25 cellular contexts compared by ENCODE assay signal in the genomic region with DNA sequence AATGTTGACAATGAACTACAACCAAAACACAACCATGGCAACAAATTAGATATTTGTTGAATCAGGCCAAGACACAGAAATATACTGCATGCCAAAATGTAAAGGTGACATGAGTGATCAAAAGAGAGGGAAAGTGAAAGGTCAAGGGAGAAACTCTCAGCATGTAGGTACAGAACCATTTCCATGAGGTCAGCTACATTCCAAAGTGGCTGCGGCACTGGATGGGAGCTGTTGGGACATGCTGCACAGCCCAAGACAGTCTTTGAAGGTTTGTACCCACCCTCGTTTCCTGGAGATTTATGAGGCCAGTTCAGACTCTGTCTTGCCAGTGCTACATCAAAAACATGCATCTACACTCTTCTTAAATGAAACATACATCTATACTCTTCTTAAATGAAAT.
DNase-seq lines count a peak whose midpoint lies in the region; ATAC-seq, FAIRE-seq and TF ChIP-seq lines count a peak whose summit lies in the region.
"Had no signal": no experiment of that assay in that cellular context is flagged by ENCODE, and none has a peak within 500 bp of the region (broad histone marks: within the 10 kb centered on the region; RNA-seq: fewer than 3 reads in every experiment).

No MANE protein-coding gene starts in this region.

- H3K4me3 ChIP-seq in PC-3 (ENCODE audit: low read length) (no peak overlapping the region), epithelial cell of esophagus (ENCODE audit: low read length) (no peak overlapping the region), keratinocyte (ENCODE audit: control insufficient read depth in 2 of 3, extremely low read depth in 1 of 3, insufficient read depth in 2 of 3, low read depth in 1 of 3, low read length in 3 of 3) (no peak overlapping the region), suprapubic skin (no peak overlapping the region), brain microvascular endothelial cell (ENCODE audit: low read depth, low read length) (no peak overlapping the region)
- H3K4me3 ChIP-seq: A549; BLaER1 treated with 17β-estradiol and CSF1 and Interleukin-3, amounts not matched to agents 10 nM and 100 nM had no signal

- BruUV-seq in PC-3 (replicated peaks; lab: Mats Ljungman, UMichigan) = no TSS peak

- H3K9me1 ChIP-seq in keratinocyte (ENCODE audit: control insufficient read depth, extremely low read depth, insufficient read depth, low read length) = no peaks in the 10 kb centered on the region

- in situ Hi-C loops in brain microvascular endothelial cell (cut with HindIII; ENCODE audit: low pct_ligation_motif_present, low sequenced_read_pairs) = no loop called here

- CTCF ChIA-PET in PC-3 (lab: Charles Lee) = no interaction called here

- no peaks in the 10 kb centered on the region for H3K36me3 ChIP-seq in PC-3 (ENCODE audit: low read depth, low read length)
- no peaks in the 10 kb centered on the region for H3K36me3 ChIP-seq in keratinocyte (ENCODE audit: control insufficient read depth in 2 of 2, extremely low read depth in 1 of 2, insufficient read depth in 2 of 2, low read length in 2 of 2)
- H3K36me3 ChIP-seq in suprapubic skin = no peaks in the 10 kb centered on the region
- H3K36me3 ChIP-seq in brain microvascular endothelial cell (replicated peaks) = no peaks in the 10 kb centered on the region
- H3K36me3 ChIP-seq: BLaER1 treated with 17β-estradiol and CSF1 and Interleukin-3, amounts not matched to agents 10 nM and 100 nM had no signal

- H3K27me3 ChIP-seq in PC-3 (ENCODE audit: low read length) = peaks cover 15% of the 10 kb centered on the region
- no peaks in the 10 kb centered on the region for H3K27me3 ChIP-seq in keratinocyte (ENCODE audit: control insufficient read depth, extremely low read depth, insufficient read depth, low read length)
- no peaks in the 10 kb centered on the region for H3K27me3 ChIP-seq in suprapubic skin
- no peaks in the 10 kb centered on the region for H3K27me3 ChIP-seq in brain microvascular endothelial cell (replicated peaks)
- H3K27me3 ChIP-seq: BLaER1 treated with 17β-estradiol and CSF1 and Interleukin-3, amounts not matched to agents 10 nM and 100 nM had no signal

- TF ChIP-seq CTCF in PC-3 (conservative IDR thresholded peaks at IDR 0.05; ENCODE audit: low read depth, low read length) (no peak), epithelial cell of esophagus (IDR thresholded peaks at IDR 0.05; ENCODE audit: insufficient read depth, low read depth, low read length, missing control alignments) (no peak), keratinocyte (optimal IDR thresholded peaks at IDR 0.05 in 1 of 3, IDR thresholded peaks at IDR 0.05 in 1 of 3, conservative IDR thresholded peaks at IDR 0.05 in 1 of 3; ENCODE audit: extremely low read depth in 1 of 3, insufficient read depth in 2 of 3, low read length in 3 of 3) (no peak), suprapubic skin (IDR thresholded peaks at IDR 0.05) (no peak), brain microvascular endothelial cell (IDR thresholded peaks at IDR 0.05; ENCODE audit: low read depth, low read length, missing control alignments) (no peak)

- H3K4me2 ChIP-seq in PC-3 (ENCODE audit: low read length) (peak overlapping the region; percentile 34; the same call in 1 of the 2 replicates), keratinocyte (ENCODE audit: control insufficient read depth, extremely low read depth, insufficient read depth, low read depth, low read length) (peak overlapping the region; percentile 77)
- H3K4me2 ChIP-seq: A549; BLaER1 treated with 17β-estradiol and CSF1 and Interleukin-3, amounts not matched to agents 10 nM and 100 nM; KMS-11 had no signal

- ATAC-seq in PC-3 = no peak
- ATAC-seq: A549 had no signal

- H3K9me3 ChIP-seq in PC-3 (ENCODE audit: low read length) (no peaks in the 10 kb centered on the region), keratinocyte (ENCODE audit: control insufficient read depth, low read depth, low read length) (no peaks in the 10 kb centered on the region), suprapubic skin (no peaks in the 10 kb centered on the region)
- H3K9me3 ChIP-seq: BLaER1 treated with 17β-estradiol and CSF1 and Interleukin-3, amounts not matched to agents 10 nM and 100 nM had no signal

- no peaks in the 10 kb centered on the region for H3K79me2 ChIP-seq in PC-3 (ENCODE audit: low read length)
- H3K79me2 ChIP-seq in keratinocyte (ENCODE audit: control insufficient read depth, insufficient read depth, low read length) = no peaks in the 10 kb centered on the region

- H3K9me2 ChIP-seq in PC-3 (replicated peaks; ENCODE audit: low read length) = no peaks in the 10 kb centered on the region

- intact Hi-C loops in PC-3 (cut with micrococcal nuclease) = no loop called here

- DNase-seq in PC-3 (no peak), epithelial cell of esophagus (ENCODE audit: low read depth) (peak; percentile 99), keratinocyte (ENCODE audit: low read depth, low spot score) (peak; percentile 93), urothelium cell line (ENCODE audit: low spot score) (peak; percentile 32), suprapubic skin (ENCODE audit: low spot score in 2 of 2) (no peak), midbrain (lab: John Stamatoyannopoulos, UW) (no peak), brain microvascular endothelial cell (no peak)
- DNase-seq: AML-193; CD4-positive, alpha-beta T cell; NCI-H1048; NCI-H1417 treated with DMSO at 0.1 percent for 48 hours; NCI-H1694 treated with DMSO at 0.1 percent for 48 hours; NCI-H2081 treated with DMSO at 0.1 percent for 48 hours; NCI-H2171 treated with DMSO at 0.1 percent for 48 hours; NCI-H345; NCI-H510A treated with DMSO at 0.1 percent for 48 hours; NCI-H748 treated with DMSO at 0.1 percent for 48 hours; NK-92 treated with Interleukin-12 subunit alpha and Interleukin-12 subunit beta, amount 100 ng/mL, for 24 hours; RPMI8226; SHP77 treated with DMSO at 0.1 percent for 48 hours had no signal

- peak overlapping the region; percentile 24; the same call in 1 of the 2 replicates for H3K27ac ChIP-seq in PC-3 (ENCODE audit: low read length)
- peak overlapping the region; percentile 99 for H3K27ac ChIP-seq in keratinocyte (ENCODE audit: control insufficient read depth, insufficient read depth, low read length)
- no peak overlapping the region for H3K27ac ChIP-seq in suprapubic skin
- H3K27ac ChIP-seq in brain microvascular endothelial cell = no peak overlapping the region
- H3K27ac ChIP-seq: A549; BLaER1 treated with 17β-estradiol and CSF1 and Interleukin-3, amounts not matched to agents 10 nM and 100 nM; KMS-11 had no signal

- H3F3A ChIP-seq in PC-3 (ENCODE audit: low read length, unreplicated experiment) = peaks cover 4% of the 10 kb centered on the region

- H4K20me1 ChIP-seq in PC-3 (ENCODE audit: low read length) (no peaks in the 10 kb centered on the region), keratinocyte (ENCODE audit: control insufficient read depth, extremely low read depth, insufficient read depth, low read length) (no peaks in the 10 kb centered on the region)
- H4K20me1 ChIP-seq: BLaER1 treated with 17β-estradiol and CSF1 and Interleukin-3, amounts not matched to agents 10 nM and 100 nM had no signal

- POLR2A ChIA-PET in PC-3 (lab: Charles Lee; ENCODE audit: unreplicated experiment) = no interaction called here

- H3K9ac ChIP-seq in PC-3 (ENCODE audit: low read length) (no peak overlapping the region), keratinocyte (ENCODE audit: control insufficient read depth, extremely low read depth, insufficient read depth, low read length) (peak overlapping the region; percentile 73)
- H3K9ac ChIP-seq: BLaER1 treated with 17β-estradiol and CSF1 and Interleukin-3, amounts not matched to agents 10 nM and 100 nM; KMS-11 had no signal

- no peak for TF ChIP-seq POLR2A in suprapubic skin (IDR thresholded peaks at IDR 0.05)

- no peak for TF ChIP-seq EP300 in suprapubic skin (IDR thresholded peaks at IDR 0.05)

- H2AFZ ChIP-seq in PC-3 (ENCODE audit: low read length) (no peak overlapping the region), keratinocyte (ENCODE audit: control insufficient read depth, low read length) (peak overlapping the region; percentile 23)

- 37% methylated on average over 2 of the region's 2 CpGs for WGBS in suprapubic skin

- H3K4me1 ChIP-seq in PC-3 (ENCODE audit: insufficient read depth, low read length) = peaks cover 12% of the 10 kb centered on the region
- H3K4me1 ChIP-seq in keratinocyte (ENCODE audit: control insufficient read depth, extremely low read depth, insufficient read depth, low read length) = peaks cover 32% of the 10 kb centered on the region
- no peaks in the 10 kb centered on the region for H3K4me1 ChIP-seq in suprapubic skin
- H3K4me1 ChIP-seq: A549; BLaER1 treated with 17β-estradiol and CSF1 and Interleukin-3, amounts not matched to agents 10 nM and 100 nM had no signal

- dilution Hi-C loops in keratinocyte (cut with MboI; ENCODE audit: extremely low pct_ligation_motif_present, low sequenced_read_pairs) = no loop called here

- FAIRE-seq in keratinocyte (lab: Jason Lieb, UNC) = peak; percentile 100
- FAIRE-seq in urothelium cell line (lab: Jason Lieb, UNC) = no peak
- FAIRE-seq: A549, GM18507, H54 had no signal

Comparison
In these comparisons a context has a peak if more than half of its experiments do, and no peak if none do; other contexts are left out.
1. DNase-seq: peak in epithelial cell of esophagus (single experiment), keratinocyte (single experiment) and urothelium cell line (single experiment); none in PC-3 (single experiment), suprapubic skin (0 of 2), midbrain (single experiment) and brain microvascular endothelial cell (single experiment).
2. H3K27ac ChIP-seq: peak in PC-3 (single experiment) and keratinocyte (single experiment); none in suprapubic skin (single experiment) and brain microvascular endothelial cell (single experiment).